1 cellular context compared by ENCODE assay signal in the genomic region with DNA sequence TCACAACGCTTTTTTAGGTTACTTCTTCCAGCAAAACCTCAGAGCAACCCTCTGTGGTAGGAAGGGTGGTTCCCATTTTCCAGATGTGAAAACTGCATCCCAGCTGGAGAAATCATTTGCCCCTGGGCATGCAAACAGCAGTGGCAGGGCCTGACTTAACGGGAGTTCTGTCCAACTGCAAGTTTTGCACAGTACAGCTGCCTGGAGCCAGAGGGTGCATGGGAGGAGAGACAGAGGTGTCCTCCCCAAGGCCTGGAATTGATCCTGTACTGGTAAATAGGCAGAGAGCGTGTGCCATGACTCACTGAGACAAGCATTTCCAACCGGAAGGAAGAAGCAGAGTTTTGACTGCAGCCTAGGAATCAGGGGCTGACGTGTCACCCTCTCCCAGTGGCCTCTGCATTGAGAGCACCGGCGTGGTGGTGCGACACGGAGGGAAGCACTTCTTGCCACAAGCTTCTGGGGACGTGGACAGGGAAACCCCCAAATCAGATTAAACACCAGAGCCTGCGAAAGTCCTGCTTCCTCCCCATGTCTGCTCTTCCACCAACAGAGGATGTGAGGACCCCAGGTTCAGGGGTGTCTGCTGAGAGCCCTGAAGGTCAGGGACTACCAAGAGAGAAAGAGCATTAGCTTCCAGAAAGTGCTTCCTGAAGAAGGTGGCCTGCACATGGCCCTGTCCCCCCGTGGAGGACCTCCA.
A peak's percentile ranks its signal among the peaks of the same experiment; 100 is the strongest.
TF ChIP-seq lines count a peak whose summit lies in the region.

No MANE protein-coding gene starts in this region.

TF ChIP-seq in HepG2, 621 proteins besides CTCF, POLR2A, EP300 and RAD21 (continued from another document and continues in another):
- TF ChIP-seq, protein P1, sequence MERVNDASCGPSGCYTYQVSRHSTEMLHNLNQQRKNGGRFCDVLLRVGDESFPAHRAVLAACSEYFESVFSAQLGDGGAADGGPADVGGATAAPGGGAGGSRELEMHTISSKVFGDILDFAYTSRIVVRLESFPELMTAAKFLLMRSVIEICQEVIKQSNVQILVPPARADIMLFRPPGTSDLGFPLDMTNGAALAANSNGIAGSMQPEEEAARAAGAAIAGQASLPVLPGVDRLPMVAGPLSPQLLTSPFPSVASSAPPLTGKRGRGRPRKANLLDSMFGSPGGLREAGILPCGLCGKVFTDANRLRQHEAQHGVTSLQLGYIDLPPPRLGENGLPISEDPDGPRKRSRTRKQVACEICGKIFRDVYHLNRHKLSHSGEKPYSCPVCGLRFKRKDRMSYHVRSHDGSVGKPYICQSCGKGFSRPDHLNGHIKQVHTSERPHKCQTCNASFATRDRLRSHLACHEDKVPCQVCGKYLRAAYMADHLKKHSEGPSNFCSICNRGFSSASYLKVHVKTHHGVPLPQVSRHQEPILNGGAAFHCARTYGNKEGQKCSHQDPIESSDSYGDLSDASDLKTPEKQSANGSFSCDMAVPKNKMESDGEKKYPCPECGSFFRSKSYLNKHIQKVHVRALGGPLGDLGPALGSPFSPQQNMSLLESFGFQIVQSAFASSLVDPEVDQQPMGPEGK (CRISPR knock-in tag; IDR thresholded peaks at IDR 0.05), result no peak
- TF ChIP-seq ARHGAP35 (CRISPR knock-in tag; IDR thresholded peaks at IDR 0.05; ENCODE audit: borderline replicate concordance), result no peak
- TF ChIP-seq, protein P2, sequence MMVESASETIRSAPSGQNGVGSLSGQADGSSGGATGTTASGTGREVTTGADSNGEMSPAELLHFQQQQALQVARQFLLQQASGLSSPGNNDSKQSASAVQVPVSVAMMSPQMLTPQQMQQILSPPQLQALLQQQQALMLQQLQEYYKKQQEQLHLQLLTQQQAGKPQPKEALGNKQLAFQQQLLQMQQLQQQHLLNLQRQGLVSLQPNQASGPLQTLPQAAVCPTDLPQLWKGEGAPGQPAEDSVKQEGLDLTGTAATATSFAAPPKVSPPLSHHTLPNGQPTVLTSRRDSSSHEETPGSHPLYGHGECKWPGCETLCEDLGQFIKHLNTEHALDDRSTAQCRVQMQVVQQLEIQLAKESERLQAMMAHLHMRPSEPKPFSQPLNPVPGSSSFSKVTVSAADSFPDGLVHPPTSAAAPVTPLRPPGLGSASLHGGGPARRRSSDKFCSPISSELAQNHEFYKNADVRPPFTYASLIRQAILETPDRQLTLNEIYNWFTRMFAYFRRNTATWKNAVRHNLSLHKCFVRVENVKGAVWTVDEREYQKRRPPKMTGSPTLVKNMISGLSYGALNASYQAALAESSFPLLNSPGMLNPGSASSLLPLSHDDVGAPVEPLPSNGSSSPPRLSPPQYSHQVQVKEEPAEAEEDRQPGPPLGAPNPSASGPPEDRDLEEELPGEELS (CRISPR knock-in tag; IDR thresholded peaks at IDR 0.05), result peak; percentile 33; the same call in 1 of the 2 replicates
- no peak for TF ChIP-seq ZFP37 (CRISPR knock-in tag; IDR thresholded peaks at IDR 0.05; ENCODE audit: borderline replicate concordance)
- TF ChIP-seq, protein P3, sequence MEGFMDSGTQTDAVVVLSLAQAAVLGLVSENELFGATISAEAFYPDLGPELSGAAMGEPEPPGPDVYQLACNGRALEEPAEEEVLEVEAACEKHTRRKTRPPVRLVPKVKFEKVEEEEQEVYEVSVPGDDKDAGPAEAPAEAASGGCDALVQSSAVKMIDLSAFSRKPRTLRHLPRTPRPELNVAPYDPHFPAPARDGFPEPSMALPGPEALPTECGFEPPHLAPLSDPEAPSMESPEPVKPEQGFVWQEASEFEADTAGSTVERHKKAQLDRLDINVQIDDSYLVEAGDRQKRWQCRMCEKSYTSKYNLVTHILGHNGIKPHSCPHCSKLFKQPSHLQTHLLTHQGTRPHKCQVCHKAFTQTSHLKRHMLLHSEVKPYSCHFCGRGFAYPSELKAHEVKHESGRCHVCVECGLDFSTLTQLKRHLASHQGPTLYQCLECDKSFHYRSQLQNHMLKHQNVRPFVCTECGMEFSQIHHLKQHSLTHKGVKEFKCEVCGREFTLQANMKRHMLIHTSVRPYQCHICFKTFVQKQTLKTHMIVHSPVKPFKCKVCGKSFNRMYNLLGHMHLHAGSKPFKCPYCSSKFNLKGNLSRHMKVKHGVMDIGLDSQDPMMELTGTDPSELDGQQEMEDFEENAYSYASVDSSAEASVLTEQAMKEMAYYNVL (CRISPR knock-in tag; IDR thresholded peaks at IDR 0.05; ENCODE audit: borderline replicate concordance), result no peak
- no peak for TF ChIP-seq KLF15 (CRISPR knock-in tag; IDR thresholded peaks at IDR 0.05; ENCODE audit: borderline replicate concordance)
- TF ChIP-seq ZNF577 (CRISPR knock-in tag; IDR thresholded peaks at IDR 0.05; ENCODE audit: borderline replicate concordance, low read depth), result no peak
- TF ChIP-seq MTA1 (CRISPR knock-in tag; IDR thresholded peaks at IDR 0.05; ENCODE audit: borderline replicate concordance), result no peak
- peak; percentile 95 for TF ChIP-seq ZNF430 (CRISPR knock-in tag; IDR thresholded peaks at IDR 0.05)
- TF ChIP-seq, protein P4, sequence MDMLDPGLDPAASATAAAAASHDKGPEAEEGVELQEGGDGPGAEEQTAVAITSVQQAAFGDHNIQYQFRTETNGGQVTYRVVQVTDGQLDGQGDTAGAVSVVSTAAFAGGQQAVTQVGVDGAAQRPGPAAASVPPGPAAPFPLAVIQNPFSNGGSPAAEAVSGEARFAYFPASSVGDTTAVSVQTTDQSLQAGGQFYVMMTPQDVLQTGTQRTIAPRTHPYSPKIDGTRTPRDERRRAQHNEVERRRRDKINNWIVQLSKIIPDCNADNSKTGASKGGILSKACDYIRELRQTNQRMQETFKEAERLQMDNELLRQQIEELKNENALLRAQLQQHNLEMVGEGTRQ (IDR thresholded peaks at IDR 0.05; ENCODE audit: low read depth, low read length), result no peak
- TF ChIP-seq, protein P4 (CRISPR knock-in tag; IDR thresholded peaks at IDR 0.05; ENCODE audit: borderline replicate concordance), result no peak
- TF ChIP-seq, protein P5, sequence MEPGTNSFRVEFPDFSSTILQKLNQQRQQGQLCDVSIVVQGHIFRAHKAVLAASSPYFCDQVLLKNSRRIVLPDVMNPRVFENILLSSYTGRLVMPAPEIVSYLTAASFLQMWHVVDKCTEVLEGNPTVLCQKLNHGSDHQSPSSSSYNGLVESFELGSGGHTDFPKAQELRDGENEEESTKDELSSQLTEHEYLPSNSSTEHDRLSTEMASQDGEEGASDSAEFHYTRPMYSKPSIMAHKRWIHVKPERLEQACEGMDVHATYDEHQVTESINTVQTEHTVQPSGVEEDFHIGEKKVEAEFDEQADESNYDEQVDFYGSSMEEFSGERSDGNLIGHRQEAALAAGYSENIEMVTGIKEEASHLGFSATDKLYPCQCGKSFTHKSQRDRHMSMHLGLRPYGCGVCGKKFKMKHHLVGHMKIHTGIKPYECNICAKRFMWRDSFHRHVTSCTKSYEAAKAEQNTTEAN (CRISPR knock-in tag; conservative IDR thresholded peaks at IDR 0.05), result no peak
- TF ChIP-seq RBFOX2 (IDR thresholded peaks at IDR 0.05; ENCODE audit: low read depth, low read length), result no peak
- TF ChIP-seq ZNF709 (CRISPR knock-in tag; IDR thresholded peaks at IDR 0.05), result no peak
- TF ChIP-seq, protein P6, sequence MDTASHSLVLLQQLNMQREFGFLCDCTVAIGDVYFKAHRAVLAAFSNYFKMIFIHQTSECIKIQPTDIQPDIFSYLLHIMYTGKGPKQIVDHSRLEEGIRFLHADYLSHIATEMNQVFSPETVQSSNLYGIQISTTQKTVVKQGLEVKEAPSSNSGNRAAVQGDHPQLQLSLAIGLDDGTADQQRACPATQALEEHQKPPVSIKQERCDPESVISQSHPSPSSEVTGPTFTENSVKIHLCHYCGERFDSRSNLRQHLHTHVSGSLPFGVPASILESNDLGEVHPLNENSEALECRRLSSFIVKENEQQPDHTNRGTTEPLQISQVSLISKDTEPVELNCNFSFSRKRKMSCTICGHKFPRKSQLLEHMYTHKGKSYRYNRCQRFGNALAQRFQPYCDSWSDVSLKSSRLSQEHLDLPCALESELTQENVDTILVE (CRISPR knock-in tag; IDR thresholded peaks at IDR 0.05), result no peak
- no peak for TF ChIP-seq GTF2F1 (IDR thresholded peaks at IDR 0.05; ENCODE audit: low read length)
- TF ChIP-seq, protein P7, sequence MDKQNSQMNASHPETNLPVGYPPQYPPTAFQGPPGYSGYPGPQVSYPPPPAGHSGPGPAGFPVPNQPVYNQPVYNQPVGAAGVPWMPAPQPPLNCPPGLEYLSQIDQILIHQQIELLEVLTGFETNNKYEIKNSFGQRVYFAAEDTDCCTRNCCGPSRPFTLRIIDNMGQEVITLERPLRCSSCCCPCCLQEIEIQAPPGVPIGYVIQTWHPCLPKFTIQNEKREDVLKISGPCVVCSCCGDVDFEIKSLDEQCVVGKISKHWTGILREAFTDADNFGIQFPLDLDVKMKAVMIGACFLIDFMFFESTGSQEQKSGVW (CRISPR knock-in tag; IDR thresholded peaks at IDR 0.05; ENCODE audit: borderline replicate concordance), result no peak
- TF ChIP-seq PTBP1 (IDR thresholded peaks at IDR 0.05; ENCODE audit: low read depth, low read length, poor library complexity, severe bottlenecking), result no peak
- no peak for TF ChIP-seq ELF1 (CRISPR knock-in tag; IDR thresholded peaks at IDR 0.05)
- TF ChIP-seq HIVEP1 (CRISPR knock-in tag; IDR thresholded peaks at IDR 0.05), result no peak
- TF ChIP-seq, protein P8, sequence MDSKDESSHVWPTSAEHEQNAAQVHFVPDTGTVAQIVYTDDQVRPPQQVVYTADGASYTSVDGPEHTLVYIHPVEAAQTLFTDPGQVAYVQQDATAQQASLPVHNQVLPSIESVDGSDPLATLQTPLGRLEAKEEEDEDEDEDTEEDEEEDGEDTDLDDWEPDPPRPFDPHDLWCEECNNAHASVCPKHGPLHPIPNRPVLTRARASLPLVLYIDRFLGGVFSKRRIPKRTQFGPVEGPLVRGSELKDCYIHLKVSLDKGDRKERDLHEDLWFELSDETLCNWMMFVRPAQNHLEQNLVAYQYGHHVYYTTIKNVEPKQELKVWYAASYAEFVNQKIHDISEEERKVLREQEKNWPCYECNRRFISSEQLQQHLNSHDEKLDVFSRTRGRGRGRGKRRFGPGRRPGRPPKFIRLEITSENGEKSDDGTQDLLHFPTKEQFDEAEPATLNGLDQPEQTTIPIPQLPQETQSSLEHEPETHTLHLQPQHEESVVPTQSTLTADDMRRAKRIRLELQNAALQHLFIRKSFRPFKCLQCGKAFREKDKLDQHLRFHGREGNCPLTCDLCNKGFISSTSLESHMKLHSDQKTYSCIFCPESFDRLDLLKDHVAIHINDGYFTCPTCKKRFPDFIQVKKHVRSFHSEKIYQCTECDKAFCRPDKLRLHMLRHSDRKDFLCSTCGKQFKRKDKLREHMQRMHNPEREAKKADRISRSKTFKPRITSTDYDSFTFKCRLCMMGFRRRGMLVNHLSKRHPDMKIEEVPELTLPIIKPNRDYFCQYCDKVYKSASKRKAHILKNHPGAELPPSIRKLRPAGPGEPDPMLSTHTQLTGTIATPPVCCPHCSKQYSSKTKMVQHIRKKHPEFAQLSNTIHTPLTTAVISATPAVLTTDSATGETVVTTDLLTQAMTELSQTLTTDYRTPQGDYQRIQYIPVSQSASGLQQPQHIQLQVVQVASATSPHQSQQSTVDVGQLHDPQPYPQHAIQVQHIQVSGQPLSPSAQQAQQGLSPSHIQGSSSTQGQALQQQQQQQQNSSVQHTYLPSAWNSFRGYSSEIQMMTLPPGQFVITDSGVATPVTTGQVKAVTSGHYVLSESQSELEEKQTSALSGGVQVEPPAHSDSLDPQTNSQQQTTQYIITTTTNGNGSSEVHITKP (CRISPR knock-in tag; IDR thresholded peaks at IDR 0.05; ENCODE audit: low read depth), result no peak
- no peak for TF ChIP-seq ZNF572 (CRISPR knock-in tag; IDR thresholded peaks at IDR 0.05)
- TF ChIP-seq ZNF354B (CRISPR knock-in tag; IDR thresholded peaks at IDR 0.05), result no peak
- no peak for TF ChIP-seq CHD4 (IDR thresholded peaks at IDR 0.05; ENCODE audit: borderline replicate concordance, low read length)
- TF ChIP-seq ZNF160 (CRISPR knock-in tag; IDR thresholded peaks at IDR 0.05), result no peak
- TF ChIP-seq ZNF737 (CRISPR knock-in tag; IDR thresholded peaks at IDR 0.05; ENCODE audit: borderline replicate concordance), result no peak
- TF ChIP-seq, protein P9, sequence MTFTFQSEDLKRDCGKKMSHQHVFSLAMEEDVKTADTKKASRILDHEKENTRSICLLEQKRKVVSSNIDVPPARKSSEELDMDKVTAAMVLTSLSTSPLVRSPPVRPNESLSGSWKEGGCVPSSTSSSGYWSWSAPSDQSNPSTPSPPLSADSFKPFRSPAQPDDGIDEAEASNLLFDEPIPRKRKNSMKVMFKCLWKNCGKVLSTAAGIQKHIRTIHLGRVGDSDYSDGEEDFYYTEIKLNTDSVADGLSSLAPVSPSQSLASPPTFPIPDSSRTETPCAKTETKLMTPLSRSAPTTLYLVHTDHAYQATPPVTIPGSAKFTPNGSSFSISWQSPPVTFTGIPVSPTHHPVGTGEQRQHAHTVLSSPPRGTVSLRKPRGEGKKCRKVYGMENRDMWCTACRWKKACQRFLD (CRISPR knock-in tag; IDR thresholded peaks at IDR 0.05; ENCODE audit: borderline replicate concordance), result no peak
- no peak for TF ChIP-seq AGO1 (IDR thresholded peaks at IDR 0.05; ENCODE audit: low read depth, low read length, poor library complexity, severe bottlenecking)
- no peak; the same call in 1 of the 2 replicates for TF ChIP-seq BHLHE40 (IDR thresholded peaks at IDR 0.05; ENCODE audit: low read length)
